In genomic region chr1:31663622-31664452, GRCh38 we compare ENCODE assay signal across 8 cellular contexts. TPM values are rescaled to one million over a fixed set of nuclear protein-coding genes. Genes with fewer than 3 reads are reported as not detected.
DNase-seq lines count a peak whose midpoint lies in the region; ATAC-seq, FAIRE-seq and TF ChIP-seq lines count a peak whose summit lies in the region.

No MANE protein-coding gene starts in this region.

- H3K9me2 ChIP-seq in DOHH2 (replicated peaks; ENCODE audit: control insufficient read depth, low read length) = no peaks in the 10 kb centered on the region

- intact Hi-C loops in left lung (cut with DNase I) = loop anchor here (5.0 to 10.0 kb wide), 2 partner anchors 123 to 131 kb away; no protein-coding TSS in a partner anchor

- no peak overlapping the region for H3K4me3 ChIP-seq in DOHH2 (ENCODE audit: low read length)
- no peak overlapping the region for H3K4me3 ChIP-seq in WERI-Rb-1 (ENCODE audit: low read depth, low read length)
- no peak overlapping the region for H3K4me3 ChIP-seq in bronchial epithelial cell (ENCODE audit: low read depth, low read length)
- H3K4me3 ChIP-seq in left lung = no peak overlapping the region

- ATAC-seq in left lung (peak; percentile 55), HG03135 (IDR thresholded peaks at IDR 0.05; ENCODE audit: unreplicated experiment) (no peak), HG03025 (IDR thresholded peaks at IDR 0.05; ENCODE audit: low FRiP score, unreplicated experiment) (no peak)

- TF ChIP-seq CTCF in DOHH2 (IDR thresholded peaks at IDR 0.05; ENCODE audit: low read depth, low read length, poor library complexity, severe bottlenecking) (peak; percentile 97), WERI-Rb-1 (IDR thresholded peaks at IDR 0.05; ENCODE audit: low read depth, low read length) (peak; percentile 91), bronchial epithelial cell (IDR thresholded peaks at IDR 0.05; ENCODE audit: insufficient read depth, low read length, severe bottlenecking) (peak; percentile 88), left lung (IDR thresholded peaks at IDR 0.05) (peak; percentile 76 to 86)

- no peaks in the 10 kb centered on the region for H3K79me2 ChIP-seq in DOHH2 (ENCODE audit: control insufficient read depth, low read length)

- no peaks in the 10 kb centered on the region for H3K4me1 ChIP-seq in DOHH2 (ENCODE audit: control insufficient read depth, low read length)
- H3K4me1 ChIP-seq in left lung = peaks cover 7 to 8% of the 10 kb centered on the region in 2 donors

- no peak overlapping the region for H3K4me2 ChIP-seq in DOHH2 (ENCODE audit: low read length)

- H3K36me3 ChIP-seq in DOHH2 (ENCODE audit: control insufficient read depth, low read length) = no peaks in the 10 kb centered on the region
- 0 out of 2 replicates have a peak, but pooled peaks cover 4% of the 10 kb centered on the region for H3K36me3 ChIP-seq in WERI-Rb-1
- H3K36me3 ChIP-seq in bronchial epithelial cell (ENCODE audit: control insufficient read depth, insufficient read depth, low read length) = peaks cover 27% of the 10 kb centered on the region
- H3K36me3 ChIP-seq in left lung = no peaks in the 10 kb centered on the region

- H3F3A ChIP-seq in DOHH2 (ENCODE audit: control insufficient read depth, insufficient read depth) = no peaks in the 10 kb centered on the region

- H3K27ac ChIP-seq in DOHH2 (ENCODE audit: low read depth, low read length) (no peak overlapping the region), WERI-Rb-1 (peak overlapping the region; percentile 26; the same call in 1 of the 2 replicates), left lung (no peak overlapping the region)

- no peak for FAIRE-seq in bronchial epithelial cell (lab: Jason Lieb, UNC)

- peaks cover 18% of the 10 kb centered on the region for H3K27me3 ChIP-seq in DOHH2 (ENCODE audit: control insufficient read depth, low read length)
- H3K27me3 ChIP-seq in WERI-Rb-1 (ENCODE audit: insufficient read depth, low read depth, severe bottlenecking) = no peaks in the 10 kb centered on the region
- H3K27me3 ChIP-seq in bronchial epithelial cell (ENCODE audit: control insufficient read depth, insufficient read depth, low read length) = no peaks in the 10 kb centered on the region
- H3K27me3 ChIP-seq in left lung = peaks cover 0 to 2% of the 10 kb centered on the region in 2 donors

- no peaks in the 10 kb centered on the region for H4K20me1 ChIP-seq in DOHH2 (ENCODE audit: control insufficient read depth, insufficient read depth, low read depth, low read length)

- no peaks in the 10 kb centered on the region for H3K9me3 ChIP-seq in DOHH2 (ENCODE audit: control insufficient read depth, insufficient read depth, low read length)
- H3K9me3 ChIP-seq in WERI-Rb-1 (ENCODE audit: severe bottlenecking) = no peaks in the 10 kb centered on the region
- no peaks in the 10 kb centered on the region for H3K9me3 ChIP-seq in left lung

- DNase-seq in LHCN-M2 (ENCODE audit: low read depth) (peak; percentile 21), WERI-Rb-1 (peak; percentile 48), bronchial epithelial cell (ENCODE audit: low read depth) (no peak), left lung (peak in 1 of 2 donors; percentile 46)
- DNase-seq in stimulated activated CD8-positive, alpha-beta memory T cell treated with anti-CD3 and anti-CD28 coated beads, Interleukin-12 subunit alpha, Interleukin-12 subunit beta, amount 100 ng/mL, for 1 hour (ENCODE audit: low read depth) = peak; percentile 35

RNA-seq across cellular contexts. Expression of gene PEF1, which starts 19.2 kb away (rescaled TPM):
- 67.5 and 78.3 TPM in 2 replicates for total RNA-seq in LHCN-M2 (2014; rRNA removed)
- 81.1 TPM for polyA plus RNA-seq in LHCN-M2 (2012)
- 67.4 and 95.2 TPM in 2 replicates for total RNA-seq in bronchial epithelial cell
- 10 to 100 TPM; 70.3 to 75.8 TPM for total RNA-seq in left lung

RNA-seq across cellular contexts. Expression of gene COL16A1, which starts 40.0 kb away (rescaled TPM):
- total RNA-seq in LHCN-M2 (2014; rRNA removed) (9.8 and 11.5 TPM in 2 replicates), bronchial epithelial cell (87.7 and 121 TPM in 2 replicates), left lung (100 to 1,000 TPM in 1 of 2 donors, 10 to 100 TPM in 1; 64.8 to 116 TPM)
- polyA plus RNA-seq in LHCN-M2 (2012) = 8.1 TPM

RNA-seq across cellular contexts. Expression of gene HCRTR1, which starts 46.3 kb away (rescaled TPM):
- total RNA-seq in LHCN-M2 (2014; rRNA removed) = not detected in 2 replicates
- not detected for polyA plus RNA-seq in LHCN-M2 (2012)
- not detected in 2 replicates for total RNA-seq in bronchial epithelial cell
- not detected for total RNA-seq in left lung
